ENCODE assay signal across 22 cellular contexts in the genomic region with DNA sequence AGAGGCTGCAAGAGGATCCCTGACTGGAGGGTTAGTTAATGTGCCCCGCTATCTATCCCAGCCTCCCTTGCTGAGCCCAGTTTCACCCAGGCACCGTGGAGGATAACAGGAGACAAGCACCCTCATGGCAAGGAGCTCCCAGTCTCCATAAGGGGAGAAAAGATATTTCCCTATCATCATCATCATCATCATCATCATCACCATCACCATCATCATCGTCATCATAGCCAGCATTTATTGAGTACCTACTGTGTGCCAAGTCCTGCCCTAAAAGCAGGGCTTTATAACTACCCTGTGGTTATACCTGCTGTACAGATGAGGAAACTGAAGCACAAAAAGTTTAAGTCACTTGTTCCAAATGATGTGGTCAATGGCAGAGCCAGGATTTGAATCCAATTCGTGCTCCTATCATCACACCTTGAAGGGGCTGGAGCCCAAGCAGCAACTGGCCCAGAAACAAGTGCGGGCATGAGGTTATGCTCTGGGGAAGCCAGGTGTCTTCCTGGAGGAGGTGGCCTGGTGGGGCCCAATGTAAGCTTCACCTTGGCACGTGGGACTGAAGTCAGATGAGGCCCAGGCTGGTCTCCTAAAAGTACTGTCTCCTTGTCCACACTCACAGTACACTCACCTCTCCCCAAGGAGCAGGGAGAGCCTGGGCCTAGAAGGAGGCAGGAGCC. TPM values are rescaled to one million over a fixed set of nuclear protein-coding genes. Genes with fewer than 3 reads are reported as not detected.
DNase-seq lines count a peak whose midpoint lies in the region; ATAC-seq, FAIRE-seq and TF ChIP-seq lines count a peak whose summit lies in the region.
"Had no signal": no experiment of that assay in that cellular context is flagged by ENCODE, and none has a peak within 500 bp of the region (broad histone marks: within the 10 kb centered on the region; RNA-seq: fewer than 3 reads in every experiment).

No MANE protein-coding gene starts in this region.

- no peak overlapping the region for H3K27ac Mint-ChIP-seq in naive thymus-derived CD8-positive, alpha-beta T cell
- H3K27ac Mint-ChIP-seq: CD4-positive, CD25-positive, alpha-beta regulatory T cell; HFFc6 had no signal

- H3K79me2 ChIP-seq in HepG2 (ENCODE audit: insufficient read depth, low read length) (no peaks in the 10 kb centered on the region), K562 (ENCODE audit: control insufficient read depth, insufficient read depth, low read length) (no peaks in the 10 kb centered on the region), osteoblast (ENCODE audit: insufficient read depth, low read length) (no peaks in the 10 kb centered on the region)

- no peak overlapping the region for H3K4me2 ChIP-seq in HepG2 (ENCODE audit: low read depth, low read length)
- H3K4me2 ChIP-seq in K562 (ENCODE audit: insufficient read depth, low read length): no peak overlapping the region
- no peak overlapping the region for H3K4me2 ChIP-seq in osteoblast (ENCODE audit: insufficient read depth, low read length)
- H3K4me2 ChIP-seq: A549, BLaER1 had no signal

- H3K27me3 Mint-ChIP-seq in naive thymus-derived CD8-positive, alpha-beta T cell: peaks cover 1 to 33% (median 14%) of the 10 kb centered on the region in 5 donors

- no peaks in the 10 kb centered on the region for H3K9me3 Mint-ChIP-seq in naive thymus-derived CD8-positive, alpha-beta T cell
- H3K9me3 Mint-ChIP-seq: CD4-positive, CD25-positive, alpha-beta regulatory T cell; HFFc6 had no signal

- H4K20me1 ChIP-seq in HepG2 (ENCODE audit: insufficient read depth, low read length) (no peaks in the 10 kb centered on the region), K562 (replicated peaks; ENCODE audit: control insufficient read depth, insufficient read depth, low read length) (peaks cover 18% of the 10 kb centered on the region), osteoblast (ENCODE audit: insufficient read depth, low read length) (no peaks in the 10 kb centered on the region)

- POLR2A ChIA-PET in HepG2 (lab: Yijun Ruan, JAX): no interaction called here
- POLR2A ChIA-PET in K562 (lab: Yijun Ruan, JAX): interaction anchor here (0.7 to 1.8 kb wide), 2 partner anchors 8 to 11 kb away, joined by 3 to 5 read pairs; no protein-coding TSS in a partner anchor
- POLR2A ChIA-PET in HEK293T (lab: Yijun Ruan, JAX): no interaction called here
- POLR2A ChIA-PET in naive thymus-derived CD8-positive, alpha-beta T cell (lab: Charles Lee): no interaction called here

- H2AFZ ChIP-seq in HepG2 (ENCODE audit: low read length) (no peak overlapping the region), K562 (ENCODE audit: low read depth, low read length) (no peak overlapping the region), osteoblast (ENCODE audit: low read length) (no peak overlapping the region)

- in situ Hi-C loops in HepG2 (cut with HindIII; ENCODE audit: extremely low pct_ligation_motif_present, low pct_unique_long_range_greater_than_20kb): no loop called here
- in situ Hi-C loops in K562 (cut with MboI): no loop called here

- no peaks in the 10 kb centered on the region for H3K36me3 Mint-ChIP-seq in naive thymus-derived CD8-positive, alpha-beta T cell
- H3K36me3 Mint-ChIP-seq: CD4-positive, CD25-positive, alpha-beta regulatory T cell had no signal

- TF ChIP-seq POLR2A in HepG2 (IDR thresholded peaks at IDR 0.05; ENCODE audit: insufficient read depth in 1 of 2, low read depth in 2 of 2, low read length in 2 of 2): no peak
- TF ChIP-seq POLR2A in right lobe of liver (IDR thresholded peaks at IDR 0.05): no peak
- no peak for TF ChIP-seq POLR2A in K562 (conservative IDR thresholded peaks at IDR 0.05)

- H3K4me3 Mint-ChIP-seq in naive thymus-derived CD8-positive, alpha-beta T cell: no peak overlapping the region
- H3K4me3 Mint-ChIP-seq: CD4-positive, CD25-positive, alpha-beta regulatory T cell; HFFc6 had no signal

- intact Hi-C loops in HepG2 (cut with micrococcal nuclease; ENCODE audit: unreplicated experiment): no loop called here
- intact Hi-C loops in right lobe of liver (cut with DNase I): no loop called here
- intact Hi-C loops in K562 (cut with micrococcal nuclease): no loop called here

- WGBS in HepG2 (ENCODE audit: low lambda C conversion rate): 5% methylated on average over 5 of the region's 6 CpGs
- 58% methylated on average over 4 of the region's 6 CpGs for WGBS in right lobe of liver (ENCODE audit: insufficient coverage, low coverage, low lambda C conversion rate, missing lambda C conversion rate)
- 2% methylated on average over 6 of the region's 6 CpGs for WGBS in K562 (ENCODE audit: insufficient coverage, low coverage, missing lambda C conversion rate)

- H3K9ac ChIP-seq in HepG2 (ENCODE audit: insufficient read depth, low read depth, low read length) (no peak overlapping the region), K562 (ENCODE audit: insufficient read depth in 1 of 2, low read depth in 2 of 2, low read length in 2 of 2) (no peak overlapping the region)
- H3K9ac ChIP-seq: BLaER1 had no signal

- no peak for DNase-seq in HepG2 (ENCODE audit: low spot score)
- no peak for DNase-seq in right lobe of liver
- no peak for DNase-seq in K562 (ENCODE audit: extremely low read depth in 1 of 4, low spot score in 3 of 4)
- peak; percentile 37 for DNase-seq in osteoblast (ENCODE audit: insufficient read length, low spot score, missing footprints)
- DNase-seq in AG08395 (ENCODE audit: low spot score): no peak
- no peak for DNase-seq in SW 1271 (lab: John Stamatoyannopoulos, UW)
- DNase-seq in HEK293T (ENCODE audit: extremely low spot score): no peak
- no peak for DNase-seq in naive thymus-derived CD8-positive, alpha-beta T cell
- DNase-seq: Caco-2; CD4-positive, CD25-positive, alpha-beta regulatory T cell; HFFc6; KG1 had no signal

- no peak for FAIRE-seq in HepG2 (lab: Jason Lieb, UNC)
- peak; percentile 11 for FAIRE-seq in K562 (lab: Jason Lieb, UNC)
- FAIRE-seq: A549, D721Med, G401.6, GM12891, GM19239 had no signal

- H3K9me3 ChIP-seq in HepG2 (ENCODE audit: low read length) (no peaks in the 10 kb centered on the region), right lobe of liver (no peaks in the 10 kb centered on the region), K562 (replicated peaks; ENCODE audit: control insufficient read depth, insufficient read depth, low read depth, low read length) (no peaks in the 10 kb centered on the region), osteoblast (ENCODE audit: low read depth, low read length) (no peaks in the 10 kb centered on the region)
- H3K9me3 ChIP-seq: A549, BLaER1, Caco-2, HAP-1 had no signal

- H3K36me3 ChIP-seq in HepG2 (replicated peaks in 1 of 2; ENCODE audit: control insufficient read depth in 1 of 2, insufficient read depth in 2 of 2, low read length in 2 of 2): no peaks in the 10 kb centered on the region
- H3K36me3 ChIP-seq in right lobe of liver: no peaks in the 10 kb centered on the region
- H3K36me3 ChIP-seq in K562 (ENCODE audit: control insufficient read depth, insufficient read depth, low read length): no peaks in the 10 kb centered on the region
- no peaks in the 10 kb centered on the region for H3K36me3 ChIP-seq in osteoblast (ENCODE audit: insufficient read depth, low read length)
- H3K36me3 ChIP-seq: HAP-1 had no signal

- no peaks in the 10 kb centered on the region for H3K9me1 ChIP-seq in K562 (ENCODE audit: control insufficient read depth, insufficient read depth, low read length)

- H3K4me1 ChIP-seq in HepG2 (ENCODE audit: insufficient read depth, low read length) (no peaks in the 10 kb centered on the region), right lobe of liver (no peaks in the 10 kb centered on the region), K562 (replicated peaks in 1 of 2; ENCODE audit: control insufficient read depth in 2 of 2, insufficient read depth in 2 of 2, low read length in 2 of 2) (no peaks in the 10 kb centered on the region), osteoblast (ENCODE audit: insufficient read depth, low read length) (no peaks in the 10 kb centered on the region)
- H3K4me1 ChIP-seq: A549, BLaER1, HAP-1 had no signal

- BruUV-seq in HepG2 (replicated peaks; lab: Mats Ljungman, UMichigan) (no TSS peak), K562 (replicated peaks; lab: Mats Ljungman, UMichigan) (no TSS peak)

- H3K4me3 ChIP-seq in HepG2 (replicated peaks in 1 of 3; ENCODE audit: insufficient read depth in 1 of 3, low read depth in 2 of 3, low read length in 3 of 3) (no peak overlapping the region), right lobe of liver (no peak overlapping the region), K562 (no peak overlapping the region), osteoblast (ENCODE audit: insufficient read depth, low read length) (no peak overlapping the region)
- H3K4me3 ChIP-seq: A549, BLaER1, HAP-1 had no signal

- no peak for TF ChIP-seq CTCF in HepG2 (CRISPR knock-in tag; IDR thresholded peaks at IDR 0.05)
- TF ChIP-seq CTCF in right lobe of liver (IDR thresholded peaks at IDR 0.05): no peak
- no peak for TF ChIP-seq CTCF in K562 (IDR thresholded peaks at IDR 0.05 in 2 of 3, conservative IDR thresholded peaks at IDR 0.05 in 1 of 3; ENCODE audit: insufficient read depth in 2 of 3, low read depth in 1 of 3, low read length in 3 of 3)
- TF ChIP-seq CTCF in osteoblast (IDR thresholded peaks at IDR 0.05; ENCODE audit: extremely low read depth, low read depth, low read length): no peak

- CTCF ChIA-PET in HepG2 (lab: Yijun Ruan, JAX; ENCODE audit: low intra/inter-chr PET ratio, low total read pairs): no interaction called here
- CTCF ChIA-PET in K562 (lab: Yijun Ruan, JAX; ENCODE audit: low intra/inter-chr PET ratio): no interaction called here
- CTCF ChIA-PET in HEK293T (lab: Yijun Ruan, JAX): interaction anchor here (0.5 kb wide), 1 partner anchor 94 kb away, joined by 4 read pairs; no protein-coding TSS in a partner anchor

- TF ChIP-seq EP300 in HepG2 (IDR thresholded peaks at IDR 0.05; ENCODE audit: low read depth in 2 of 2, low read length in 2 of 2): no peak
- TF ChIP-seq EP300 in HepG2 (CRISPR knock-in tag; IDR thresholded peaks at IDR 0.05; ENCODE audit: borderline replicate concordance): no peak
- no peak for TF ChIP-seq EP300 in K562 (IDR thresholded peaks at IDR 0.05; ENCODE audit: low read length)

- H3K27ac ChIP-seq in HepG2 (ENCODE audit: extremely low read length, insufficient read depth, low read length) (no peak overlapping the region), right lobe of liver (no peak overlapping the region), K562 (ENCODE audit: extremely low read depth, low read depth, low read length) (no peak overlapping the region), osteoblast (ENCODE audit: low read depth, low read length) (no peak overlapping the region)
- H3K27ac ChIP-seq: 22Rv1, A549, BLaER1 had no signal

- TF ChIP-seq RAD21 in HepG2 (CRISPR knock-in tag; IDR thresholded peaks at IDR 0.05) (no peak), K562 (CRISPR knock-in tag; conservative IDR thresholded peaks at IDR 0.05 in 1 of 2, IDR thresholded peaks at IDR 0.05 in 1 of 2) (no peak)

- H3K27me3 ChIP-seq in HepG2 (ENCODE audit: control insufficient read depth in 1 of 2, insufficient read depth in 2 of 2, low read length in 2 of 2) (peaks cover 0 to 22% of the 10 kb centered on the region in 2 experiments; a peak in 3 of 5 replicates), right lobe of liver (no peaks in the 10 kb centered on the region), K562 (ENCODE audit: control insufficient read depth in 2 of 2, insufficient read depth in 2 of 2, low read length in 2 of 2) (peaks cover 17 to 70% of the 10 kb centered on the region in 2 experiments), osteoblast (ENCODE audit: insufficient read depth, low read length) (no peaks in the 10 kb centered on the region)
- H3K27me3 ChIP-seq: BLaER1 had no signal

- no peak for ATAC-seq in HepG2
- no peak for ATAC-seq in right lobe of liver
- no peak for ATAC-seq in K562
- ATAC-seq in naive thymus-derived CD8-positive, alpha-beta T cell: no peak
- ATAC-seq: A549 had no signal

- peaks cover 0 to 1% (median 0%) of the 10 kb centered on the region in 4 donors for H3K4me1 Mint-ChIP-seq in naive thymus-derived CD8-positive, alpha-beta T cell

RNA-seq across cellular contexts. Expression of gene GLP1R, which starts 10.0 kb away (rescaled TPM):
- not detected in 2 replicates for total RNA-seq in HepG2 (2016; rRNA removed; fragmentation: Illumina TruSeq; extraction: Trizol)
- total RNA-seq in HepG2 (2016; cell fraction: cytosol; rRNA removed; fragmentation: Illumina TruSeq; extraction: Trizol; ENCODE audit: low read depth): not detected in 2 replicates
- total RNA-seq in HepG2 (2016; cell fraction: insoluble cytoplasmic fraction; rRNA removed; fragmentation: Illumina TruSeq; extraction: Trizol): not detected in 2 replicates
- total RNA-seq in HepG2 (2016; cell fraction: membrane; rRNA removed; fragmentation: Illumina TruSeq; extraction: Trizol): not detected in 2 replicates
- total RNA-seq in HepG2 (2016; cell fraction: nucleus; rRNA removed; fragmentation: Illumina TruSeq; extraction: Trizol): not detected in 2 replicates
- polyA plus RNA-seq in HepG2 (2011; rRNA removed): not detected in 2 replicates
- polyA plus RNA-seq in HepG2 (2011; cell fraction: cytosol; rRNA removed): not detected in 2 replicates
- not detected in 2 replicates for polyA plus RNA-seq in HepG2 (2011; cell fraction: nucleus; rRNA removed)
- polyA plus RNA-seq in HepG2 (2012): not detected in 2 replicates
- polyA plus RNA-seq in HepG2 (2016; cell fraction: cytosol; fragmentation: Illumina TruSeq; extraction: Trizol; ENCODE audit: low read depth): not detected in 2 replicates
- polyA plus RNA-seq in HepG2 (2016; cell fraction: insoluble cytoplasmic fraction; fragmentation: Illumina TruSeq; extraction: Trizol; ENCODE audit: low read depth): not detected in 2 replicates
- not detected in 2 replicates for polyA plus RNA-seq in HepG2 (2016; cell fraction: membrane; fragmentation: Illumina TruSeq; extraction: Trizol; ENCODE audit: low read depth)
- not detected in 2 replicates for polyA plus RNA-seq in HepG2 (2016; cell fraction: nucleus; fragmentation: Illumina TruSeq; extraction: Trizol; ENCODE audit: insufficient read depth, low read depth)
- not detected in 2 replicates for polyA minus RNA-seq in HepG2 (2011; rRNA and poly(A)+ RNA removed; ENCODE audit: low replicate concordance)
- not detected in 2 replicates for polyA minus RNA-seq in HepG2 (2011; cell fraction: cytosol; rRNA and poly(A)+ RNA removed)
- polyA minus RNA-seq in HepG2 (2011; cell fraction: nucleus; rRNA and poly(A)+ RNA removed): not detected in 2 replicates
- not detected for total RNA-seq in right lobe of liver
- not detected in 2 replicates for total RNA-seq in K562 (2011; cell fraction: chromatin; rRNA removed; ENCODE audit: low replicate concordance)
- not detected in 2 replicates for total RNA-seq in K562 (2011; cell fraction: nucleolus; rRNA removed)
- not detected in 2 replicates for total RNA-seq in K562 (2011; cell fraction: nucleoplasm; rRNA removed)
- total RNA-seq in K562 (2014; rRNA removed): not detected in 2 replicates
- total RNA-seq in K562 (2014; rRNA removed; fragmentation: Illumina TruSeq; extraction: Trizol): not detected in 2 replicates
- total RNA-seq in K562 (2015; rRNA removed; fragmentation: Illumina TruSeq; extraction: Trizol): not detected in 2 replicates
- not detected in 2 replicates for total RNA-seq in K562 (2021)
- polyA plus RNA-seq in K562 (2011; rRNA removed): not detected in 2 replicates
- polyA plus RNA-seq in K562 (2011; cell fraction: cytosol; rRNA removed): not detected in 2 replicates
- polyA plus RNA-seq in K562 (2011; cell fraction: nucleus; rRNA removed): not detected in 2 replicates
- polyA plus RNA-seq in K562 (2012): not detected in 2 replicates
- polyA plus RNA-seq in K562 (2014; fragmentation: Illumina TruSeq; extraction: Trizol): not detected in 2 replicates
- polyA plus RNA-seq in K562 (2014; fragmentation: Nextera tagmentation; extraction: Ambion mirVana): not detected
- polyA plus RNA-seq in K562 (2014; rRNA removed): not detected in 2 replicates
- not detected in 2 replicates for polyA minus RNA-seq in K562 (2011; rRNA and poly(A)+ RNA removed)
- polyA minus RNA-seq in K562 (2011; cell fraction: cytosol; rRNA and poly(A)+ RNA removed): not detected in 2 replicates
- not detected in 2 replicates for polyA minus RNA-seq in K562 (2011; cell fraction: nucleus; rRNA and poly(A)+ RNA removed)
- not detected in 2 replicates for total RNA-seq in osteoblast
- total RNA-seq in naive thymus-derived CD8-positive, alpha-beta T cell: not detected
- not detected for polyA plus RNA-seq in naive thymus-derived CD8-positive, alpha-beta T cell
- total RNA-seq: Caco-2; CD4-positive, CD25-positive, alpha-beta regulatory T cell; H4; HFFc6; HT-29 had no signal
- polyA plus RNA-seq: A549; CD4-positive, CD25-positive, alpha-beta regulatory T cell had no signal

RNA-seq across cellular contexts. Expression of gene SAYSD1, which starts 56.4 kb away (rescaled TPM):
- total RNA-seq in HepG2 (2016; rRNA removed; fragmentation: Illumina TruSeq; extraction: Trizol): 16.0 and 18.7 TPM in 2 replicates
- 4.0 TPM in 2 replicates for total RNA-seq in HepG2 (2016; cell fraction: cytosol; rRNA removed; fragmentation: Illumina TruSeq; extraction: Trizol; ENCODE audit: low read depth)
- 15.3 and 19.7 TPM in 2 replicates for total RNA-seq in HepG2 (2016; cell fraction: insoluble cytoplasmic fraction; rRNA removed; fragmentation: Illumina TruSeq; extraction: Trizol)
- total RNA-seq in HepG2 (2016; cell fraction: membrane; rRNA removed; fragmentation: Illumina TruSeq; extraction: Trizol): 10.8 and 11.9 TPM in 2 replicates
- total RNA-seq in HepG2 (2016; cell fraction: nucleus; rRNA removed; fragmentation: Illumina TruSeq; extraction: Trizol): 13.1 and 13.6 TPM in 2 replicates
- polyA plus RNA-seq in HepG2 (2011; rRNA removed): 8.2 and 10.1 TPM in 2 replicates
- 6.3 and 8.1 TPM in 2 replicates for polyA plus RNA-seq in HepG2 (2011; cell fraction: cytosol; rRNA removed)
- 4.5 TPM in 2 replicates for polyA plus RNA-seq in HepG2 (2011; cell fraction: nucleus; rRNA removed)
- 4.5 and 5.6 TPM in 2 replicates for polyA plus RNA-seq in HepG2 (2012)
- polyA plus RNA-seq in HepG2 (2016; cell fraction: cytosol; fragmentation: Illumina TruSeq; extraction: Trizol; ENCODE audit: low read depth): 3.4 and 3.6 TPM in 2 replicates
- polyA plus RNA-seq in HepG2 (2016; cell fraction: insoluble cytoplasmic fraction; fragmentation: Illumina TruSeq; extraction: Trizol; ENCODE audit: low read depth): 16.9 and 19.9 TPM in 2 replicates
- 6.5 and 7.4 TPM in 2 replicates for polyA plus RNA-seq in HepG2 (2016; cell fraction: membrane; fragmentation: Illumina TruSeq; extraction: Trizol; ENCODE audit: low read depth)
- polyA plus RNA-seq in HepG2 (2016; cell fraction: nucleus; fragmentation: Illumina TruSeq; extraction: Trizol; ENCODE audit: insufficient read depth, low read depth): 18.7 and 19.1 TPM in 2 replicates
- polyA minus RNA-seq in HepG2 (2011; rRNA and poly(A)+ RNA removed; ENCODE audit: low replicate concordance): 6.5 and 7.0 TPM in 2 replicates
- 5.4 and 7.0 TPM in 2 replicates for polyA minus RNA-seq in HepG2 (2011; cell fraction: cytosol; rRNA and poly(A)+ RNA removed)
- 18.6 and 20.7 TPM in 2 replicates for polyA minus RNA-seq in HepG2 (2011; cell fraction: nucleus; rRNA and poly(A)+ RNA removed)
- 1 to 10 TPM; 4.3 to 9.3 (median 7.0) TPM for total RNA-seq in right lobe of liver
- 5.5 and 18.2 TPM in 2 replicates for total RNA-seq in K562 (2011; cell fraction: chromatin; rRNA removed; ENCODE audit: low replicate concordance)
- 7.2 and 8.4 TPM in 2 replicates for total RNA-seq in K562 (2011; cell fraction: nucleolus; rRNA removed)
- 12.2 and 15.6 TPM in 2 replicates for total RNA-seq in K562 (2011; cell fraction: nucleoplasm; rRNA removed)
- total RNA-seq in K562 (2014; rRNA removed): 11.1 and 11.6 TPM in 2 replicates
- 14.0 TPM in 2 replicates for total RNA-seq in K562 (2014; rRNA removed; fragmentation: Illumina TruSeq; extraction: Trizol)
- 13.8 and 15.2 TPM in 2 replicates for total RNA-seq in K562 (2015; rRNA removed; fragmentation: Illumina TruSeq; extraction: Trizol)
- 12.4 and 13.6 TPM in 2 replicates for total RNA-seq in K562 (2021)
- polyA plus RNA-seq in K562 (2011; rRNA removed): 18.0 and 19.1 TPM in 2 replicates
- 9.0 and 14.2 TPM in 2 replicates for polyA plus RNA-seq in K562 (2011; cell fraction: cytosol; rRNA removed)
- 9.1 and 14.8 TPM in 2 replicates for polyA plus RNA-seq in K562 (2011; cell fraction: nucleus; rRNA removed)
- 9.8 and 9.9 TPM in 2 replicates for polyA plus RNA-seq in K562 (2012)
- 10.6 and 12.0 TPM in 2 replicates for polyA plus RNA-seq in K562 (2014; fragmentation: Illumina TruSeq; extraction: Trizol)
- 1 to 10 TPM; 3.5 to 4.2 TPM for polyA plus RNA-seq in K562 (2014; fragmentation: Nextera tagmentation; extraction: Ambion mirVana)
- 12.9 and 18.6 TPM in 2 replicates for polyA plus RNA-seq in K562 (2014; rRNA removed)
- 17.6 and 18.7 TPM in 2 replicates for polyA minus RNA-seq in K562 (2011; rRNA and poly(A)+ RNA removed)
- polyA minus RNA-seq in K562 (2011; cell fraction: cytosol; rRNA and poly(A)+ RNA removed): 5.2 and 8.8 TPM in 2 replicates
- 9.7 and 20.2 TPM in 2 replicates for polyA minus RNA-seq in K562 (2011; cell fraction: nucleus; rRNA and poly(A)+ RNA removed)
- 29.8 and 31.1 TPM in 2 replicates for total RNA-seq in osteoblast
- 10 to 100 TPM; 20.2 to 22.8 TPM for total RNA-seq in naive thymus-derived CD8-positive, alpha-beta T cell
- polyA plus RNA-seq in naive thymus-derived CD8-positive, alpha-beta T cell: 10 to 100 TPM; 17.5 to 20.3 (median 18.1) TPM

Comparison
In these comparisons a context has a peak if more than half of its experiments do, and no peak if none do; other contexts are left out.
1. Of the 241 proteins assayed by ChIP-seq in both HepG2 and K562: peak only in HepG2: none; only in K562: ZFP36; in both: none; in neither: 239; mixed calls (peak in some experiments, not most) for 1.